In the genomic region with DNA sequence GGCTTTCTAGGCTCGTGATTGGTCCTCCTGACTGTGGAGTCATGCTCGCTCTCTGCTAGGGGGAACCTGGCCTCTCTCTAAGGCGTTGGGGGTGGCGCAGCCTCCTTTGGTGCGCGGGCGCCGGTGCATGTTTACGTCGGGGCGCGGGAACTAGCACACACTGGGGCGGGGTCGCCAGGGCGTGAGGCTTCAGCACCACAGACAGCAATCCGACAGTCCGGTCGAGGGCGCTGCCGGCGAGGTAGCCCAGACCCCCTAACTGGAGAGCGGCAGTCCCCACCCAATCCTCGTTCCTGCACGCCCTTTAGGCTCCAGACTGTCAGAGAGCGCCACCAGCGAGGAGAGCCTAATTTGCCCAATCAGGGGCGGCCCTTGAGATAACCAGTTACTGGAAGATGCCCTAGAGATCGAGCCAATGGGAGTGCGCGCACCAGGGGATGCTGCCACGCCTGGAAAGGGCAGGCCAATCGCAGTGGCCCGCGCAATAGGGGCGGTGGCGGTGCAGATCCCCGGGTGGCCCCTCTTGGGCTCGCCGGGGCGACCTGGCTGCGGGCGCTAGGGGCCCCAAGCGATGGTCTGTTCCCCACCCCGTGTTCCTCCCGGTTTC, we compare ENCODE assay signal across 8 cellular contexts. TPM values are rescaled to one million over a fixed set of nuclear protein-coding genes. Genes with fewer than 3 reads are reported as not detected.
A peak's percentile ranks its signal among the peaks of the same experiment; 100 is the strongest.
DNase-seq lines count a peak whose midpoint lies in the region; TF ChIP-seq lines count a peak whose summit lies in the region.

No MANE protein-coding gene starts in this region.

- intact Hi-C loops in prostate gland (cut with DNase I) (loop anchor here (5.0 kb wide), 1 partner anchor 190 kb away; no protein-coding TSS in a partner anchor), uterus (cut with DNase I; ENCODE audit: low total_unique reads) (loop anchor here (10.0 kb wide), 1 partner anchor 103 kb away; no protein-coding TSS in a partner anchor)

- no peak overlapping the region for H3K27ac ChIP-seq in cardiac muscle cell
- no peak overlapping the region for H3K27ac ChIP-seq in prostate gland
- H3K27ac ChIP-seq in uterus = no peak overlapping the region

- peak; percentile 97 for DNase-seq in DMS79 treated with DMSO at 0.1 percent for 48 hours (lab: John Stamatoyannopoulos, UW)
- peak; percentile 83 for DNase-seq in H4 (ENCODE audit: low spot score)
- DNase-seq in NAMALWA (ENCODE audit: low spot score) = peak; percentile 93
- DNase-seq in SK-N-DZ (ENCODE audit: low spot score) = peak; percentile 98
- DNase-seq in cardiac muscle cell (ENCODE audit: low read depth in 1 of 2, low spot score in 1 of 2) = peak; percentile 84 to 93
- peak; percentile 21 for DNase-seq in prostate gland (ENCODE audit: low spot score)
- DNase-seq in uterus = peak; percentile 45 to 52

- TF ChIP-seq CTCF in cardiac muscle cell (IDR thresholded peaks at IDR 0.05; ENCODE audit: low read depth, low read length) (no peak), prostate gland (IDR thresholded peaks at IDR 0.05) (no peak), uterus (IDR thresholded peaks at IDR 0.05) (no peak)

- H3K36me3 ChIP-seq in cardiac muscle cell = no peaks in the 10 kb centered on the region
- H3K36me3 ChIP-seq in prostate gland = no peaks in the 10 kb centered on the region
- no peaks in the 10 kb centered on the region for H3K36me3 ChIP-seq in uterus

- H3K9me3 ChIP-seq in cardiac muscle cell (ENCODE audit: low read depth) = no peaks in the 10 kb centered on the region
- H3K9me3 ChIP-seq in prostate gland = no peaks in the 10 kb centered on the region
- no peaks in the 10 kb centered on the region for H3K9me3 ChIP-seq in uterus

- peak overlapping the region; percentile 68 for H3K4me3 Mint-ChIP-seq in activated naive CD8-positive, alpha-beta T cell

- H3K4me3 ChIP-seq in cardiac muscle cell (peak overlapping the region; percentile 25), prostate gland (peak overlapping the region in 1 of 2 donors; percentile 13), uterus (peak overlapping the region in 1 of 2 donors; percentile 14)

- H3K4me1 ChIP-seq in cardiac muscle cell (ENCODE audit: low read depth) (peaks cover 3% of the 10 kb centered on the region), prostate gland (replicated peaks) (no peaks in the 10 kb centered on the region), uterus (peaks cover 0 to 28% of the 10 kb centered on the region in 2 donors)

- H3K27me3 ChIP-seq in cardiac muscle cell (peaks cover 54% of the 10 kb centered on the region), prostate gland (replicated peaks; ENCODE audit: insufficient read depth) (peaks cover 26% of the 10 kb centered on the region), uterus (peaks cover 21 to 45% of the 10 kb centered on the region in 2 donors)

- no peak for TF ChIP-seq POLR2A in prostate gland (IDR thresholded peaks at IDR 0.05)
- no peak for TF ChIP-seq POLR2A in uterus (IDR thresholded peaks at IDR 0.05)

- H3K27ac Mint-ChIP-seq in activated naive CD8-positive, alpha-beta T cell = peak overlapping the region; percentile 68

- peaks cover 4% of the 10 kb centered on the region for H3K36me3 Mint-ChIP-seq in activated naive CD8-positive, alpha-beta T cell

- peaks cover 14% of the 10 kb centered on the region for H3K27me3 Mint-ChIP-seq in activated naive CD8-positive, alpha-beta T cell

- peaks cover 19% of the 10 kb centered on the region for H3K4me1 Mint-ChIP-seq in activated naive CD8-positive, alpha-beta T cell (ENCODE audit: low read depth)

- H3K9me3 Mint-ChIP-seq in activated naive CD8-positive, alpha-beta T cell (ENCODE audit: low read depth) = no peaks in the 10 kb centered on the region

- 2% methylated on average over 45 of the region's 45 CpGs for WGBS in prostate gland

RNA-seq across cellular contexts. Expression of a gene that starts 1.0 kb away (rescaled TPM):
- total RNA-seq in H4 (2014; rRNA removed; shearing (Covaris generic)) = not detected in 2 replicates
- polyA plus RNA-seq in SK-N-DZ (2014; cell fraction: cytosol; rRNA removed) = 66.4 and 88.5 TPM in 2 replicates
- polyA plus RNA-seq in SK-N-DZ (2014; cell fraction: nucleus; rRNA removed) = 47.9 and 77.2 TPM in 2 replicates
- total RNA-seq in cardiac muscle cell = 0.09 and 0.18 TPM in 2 replicates
- 0.10 TPM in 1 of 2 replicates, not detected in the other for polyA plus RNA-seq in cardiac muscle cell
- total RNA-seq in prostate gland = 1 to 10 TPM in 1 of 2 donors, under 1 TPM in 1; 0.57 to 1.5 TPM
- total RNA-seq in uterus = 1 to 10 TPM in 1 of 4 donors, not detected in 3; 1.1 TPM

RNA-seq across cellular contexts. Expression of a gene that starts 23.8 kb away (rescaled TPM):
- total RNA-seq in H4 (2014; rRNA removed; shearing (Covaris generic)) = 4.6 and 9.8 TPM in 2 replicates
- polyA plus RNA-seq in SK-N-DZ (2014; cell fraction: cytosol; rRNA removed) = 4.0 and 10.3 TPM in 2 replicates
- 8.2 and 13.5 TPM in 2 replicates for polyA plus RNA-seq in SK-N-DZ (2014; cell fraction: nucleus; rRNA removed)
- 13.8 and 19.0 TPM in 2 replicates for total RNA-seq in cardiac muscle cell
- 10.6 and 14.4 TPM in 2 replicates for polyA plus RNA-seq in cardiac muscle cell
- total RNA-seq in prostate gland = 10 to 100 TPM; 11.2 to 25.8 TPM
- total RNA-seq in uterus = 10 to 100 TPM in 1 of 4 donors, 1 to 10 TPM in 2, under 1 TPM in 1; 0.88 to 14.8 (median 6.3) TPM

RNA-seq across cellular contexts. Expression of a gene that starts 46.4 kb away (rescaled TPM):
- 40.7 and 54.9 TPM in 2 replicates for total RNA-seq in H4 (2014; rRNA removed; shearing (Covaris generic))
- 54.2 and 58.9 TPM in 2 replicates for polyA plus RNA-seq in SK-N-DZ (2014; cell fraction: cytosol; rRNA removed)
- polyA plus RNA-seq in SK-N-DZ (2014; cell fraction: nucleus; rRNA removed) = 111 and 113 TPM in 2 replicates
- total RNA-seq in cardiac muscle cell (122 and 151 TPM in 2 replicates), prostate gland (100 to 1,000 TPM; 229 to 238 TPM), uterus (100 to 1,000 TPM in 3 of 4 donors, 10 to 100 TPM in 1; 65.3 to 228 (median 155) TPM)
- 135 and 162 TPM in 2 replicates for polyA plus RNA-seq in cardiac muscle cell

RNA-seq across cellular contexts. Expression of a gene that starts 47.0 kb away (rescaled TPM):
- total RNA-seq in H4 (2014; rRNA removed; shearing (Covaris generic)) = 0.99 and 1.7 TPM in 2 replicates
- 0.42 and 6.6 TPM in 2 replicates for polyA plus RNA-seq in SK-N-DZ (2014; cell fraction: cytosol; rRNA removed)
- polyA plus RNA-seq in SK-N-DZ (2014; cell fraction: nucleus; rRNA removed) = 10.7 TPM in 1 of 2 replicates, not detected in the other
- total RNA-seq in cardiac muscle cell (3.8 and 3.9 TPM in 2 replicates), prostate gland (1 to 10 TPM; 1.3 to 2.7 TPM), uterus (1 to 10 TPM in 1 of 4 donors, under 1 TPM in 1, not detected in 2; 0.48 to 4.4 TPM)
- 3.4 and 5.1 TPM in 2 replicates for polyA plus RNA-seq in cardiac muscle cell

RNA-seq across cellular contexts. Expression of a gene that starts 47.1 kb away (rescaled TPM):
- total RNA-seq in H4 (2014; rRNA removed; shearing (Covaris generic)) = 43.0 and 47.5 TPM in 2 replicates
- polyA plus RNA-seq in SK-N-DZ (2014; cell fraction: cytosol; rRNA removed) = 80.7 and 86.5 TPM in 2 replicates
- polyA plus RNA-seq in SK-N-DZ (2014; cell fraction: nucleus; rRNA removed) = 105 and 118 TPM in 2 replicates
- 71.5 and 91.3 TPM in 2 replicates for total RNA-seq in cardiac muscle cell
- 56.6 and 64.0 TPM in 2 replicates for polyA plus RNA-seq in cardiac muscle cell
- 10 to 100 TPM; 93.0 to 94.7 TPM for total RNA-seq in prostate gland
- total RNA-seq in uterus = 100 to 1,000 TPM in 1 of 4 donors, 10 to 100 TPM in 3; 44.6 to 138 (median 58.2) TPM

Comparison
In these comparisons a context has a peak if more than half of its experiments do, and no peak if none do; other contexts are left out.
1. DNase-seq: peak in every context shown above with its lines; median percentile 98 in SK-N-DZ; 97 in DMS79 treated with DMSO at 0.1 percent for 48 hours; 93 in NAMALWA; 88 in cardiac muscle cell; 83 in H4; 48 in uterus; 21 in prostate gland.